ENCODE assay signal across 34 cellular contexts in genomic region chr15:77710171-77710570, GRCh38.
"Had no signal": no experiment of that assay in that cellular context is flagged by ENCODE, and none has a peak within 500 bp of the region (broad histone marks: within the 10 kb centered on the region; RNA-seq: fewer than 3 reads in every experiment).

No MANE protein-coding gene starts in this region.

- H3K27ac Mint-ChIP-seq: activated B cell treated with CpG ODN at 0.5 μM for 24 hours; activated CD8-positive, alpha-beta T cell treated with anti-CD3 and anti-CD28 coated beads for 36 hours; activated T-helper 17 cell treated with anti-CD3 and anti-CD28 coated beads, Interleukin-2, amount 50 U/mL, for 72 hours; nephron; stimulated activated memory B cell treated with anti-CD40 and anti-IgM and Interleukin-4, amounts not matched to agents 10 μg/mL and 1 μg/mL and 100 μg/mL, for 72 hours; T-helper 2 cell treated with Interferon-gamma antibody and Interleukin-4, amounts not matched to agents 5 μg/mL and 100 μg/mL, for 36 hours had no signal

- H2AFZ ChIP-seq: hepatocyte had no signal

- H3K79me2 ChIP-seq: hepatocyte had no signal

- H3K4me2 ChIP-seq: hepatocyte, smooth muscle cell had no signal

- H3K36me3 ChIP-seq: gastrocnemius medialis, left ventricle myocardium inferior, pancreas, right atrium auricular region, thyroid gland, upper lobe of left lung, vagina had no signal

- H3K9me3 Mint-ChIP-seq: activated B cell treated with CpG ODN at 0.5 μM for 24 hours; activated CD8-positive, alpha-beta T cell treated with anti-CD3 and anti-CD28 coated beads for 36 hours; activated T-cell treated with anti-CD3 and anti-CD28 coated beads, Interleukin-2, amount 50 U/mL, for 4 hours; activated T-helper 17 cell treated with anti-CD3 and anti-CD28 coated beads, Interleukin-2, amount 50 U/mL, for 72 hours; nephron; stimulated activated memory B cell treated with anti-CD40 and anti-IgM and Interleukin-4, amounts not matched to agents 10 μg/mL and 1 μg/mL and 100 μg/mL, for 72 hours; stimulated activated naive CD8-positive, alpha-beta T cell treated with anti-CD3 and anti-CD28 coated beads, Interleukin-15, amount 100 ng/mL, for 72 hours; T-helper 2 cell treated with Interferon-gamma antibody and Interleukin-4, amounts not matched to agents 5 μg/mL and 100 μg/mL, for 36 hours had no signal

- H3K9me3 ChIP-seq: gastrocnemius medialis, left ventricle myocardium inferior, mucosa of descending colon, pancreas, psoas muscle, right atrium auricular region, thyroid gland, upper lobe of left lung, vagina had no signal

- ATAC-seq: activated CD8-positive, alpha-beta T cell treated with anti-CD3 and anti-CD28 coated beads for 36 hours; activated T-cell treated with anti-CD3 and anti-CD28 coated beads, Interleukin-2, amount 50 U/mL, for 4 hours; activated T-helper 17 cell treated with anti-CD3 and anti-CD28 coated beads, Interleukin-2, amount 50 U/mL, for 72 hours; gastrocnemius medialis; mucosa of descending colon; pancreas; psoas muscle; stimulated activated memory B cell treated with anti-CD40 and anti-IgM and Interleukin-4, amounts not matched to agents 10 μg/mL and 1 μg/mL and 100 μg/mL, for 72 hours; stimulated activated naive CD8-positive, alpha-beta T cell treated with anti-CD3 and anti-CD28 coated beads, Interleukin-15, amount 100 ng/mL, for 72 hours had no signal

- H3K36me3 Mint-ChIP-seq: stimulated activated memory B cell treated with anti-CD40 and anti-IgM and Interleukin-4, amounts not matched to agents 10 μg/mL and 1 μg/mL and 100 μg/mL, for 72 hours had no signal

- DNase-seq: activated B cell treated with CpG ODN at 0.5 μM for 24 hours; activated CD4-positive, alpha-beta T cell treated with anti-CD3 and anti-CD28 coated beads, Interleukin-2, amount 50 U/mL, for 1 hour; activated CD8-positive, alpha-beta T cell treated with anti-CD3 and anti-CD28 coated beads for 36 hours; activated gamma-delta T cell treated with Interleukin-2 at 50 U/mL for 16 hours; activated naive CD4-positive, alpha-beta T cell treated with anti-CD3 and anti-CD28 coated beads, Interleukin-2, amount 50 U/mL, for 16 hours; activated T-cell treated with anti-CD3 and anti-CD28 coated beads, Interleukin-2, amount 50 U/mL, for 4 hours; amniotic stem cell; central memory CD4-positive, alpha-beta T cell; dermis blood vessel endothelial cell; effector CD8-positive, alpha-beta T cell; gastrocnemius medialis; glutamatergic neuron; islet precursor cell; left ventricle myocardium inferior; mesendoderm; mucosa of descending colon; psoas muscle; stimulated activated CD4-positive, alpha-beta T cell treated with anti-CD3 and anti-CD28 coated beads, Interleukin-1b, Interleukin-23, amount 100 ng/mL, for 48 hours; stimulated activated CD4-positive, alpha-beta T cell treated with anti-CD3 and anti-CD28 coated beads, Interleukin-4, amount 100 ng/mL, for 4 hours; stimulated activated CD8-positive, alpha-beta memory T cell treated with anti-CD3 and anti-CD28 coated beads, Interleukin-4, amount 100 ng/mL, for 48 hours; stimulated activated naive CD8-positive, alpha-beta T cell treated with anti-CD3 and anti-CD28 coated beads, Interleukin-15, amount 100 ng/mL, for 72 hours; thyroid gland; upper lobe of left lung had no signal

- H3K4me1 ChIP-seq: gastrocnemius medialis, left ventricle myocardium inferior, pancreas, psoas muscle, right atrium auricular region, thyroid gland, upper lobe of left lung, vagina had no signal

- H3K4me1 Mint-ChIP-seq: activated B cell treated with CpG ODN at 0.5 μM for 24 hours; activated T-helper 17 cell treated with anti-CD3 and anti-CD28 coated beads, Interleukin-2, amount 50 U/mL, for 72 hours; nephron; stimulated activated naive CD8-positive, alpha-beta T cell treated with anti-CD3 and anti-CD28 coated beads, Interleukin-15, amount 100 ng/mL, for 72 hours had no signal

- H3K27ac ChIP-seq: epithelial cell of prostate, gastrocnemius medialis, hepatocyte, left ventricle myocardium inferior, pancreas, psoas muscle, right atrium auricular region, thyroid gland, upper lobe of left lung, vagina had no signal

- H3K27me3 ChIP-seq: gastrocnemius medialis, hepatocyte, right atrium auricular region, thyroid gland, upper lobe of left lung, vagina had no signal

- H3K4me3 Mint-ChIP-seq: activated B cell treated with CpG ODN at 0.5 μM for 24 hours; activated CD8-positive, alpha-beta T cell treated with anti-CD3 and anti-CD28 coated beads for 36 hours; activated T-cell treated with anti-CD3 and anti-CD28 coated beads, Interleukin-2, amount 50 U/mL, for 4 hours; activated T-helper 17 cell treated with anti-CD3 and anti-CD28 coated beads, Interleukin-2, amount 50 U/mL, for 72 hours; nephron; stimulated activated memory B cell treated with anti-CD40 and anti-IgM and Interleukin-4, amounts not matched to agents 10 μg/mL and 1 μg/mL and 100 μg/mL, for 72 hours; stimulated activated naive CD8-positive, alpha-beta T cell treated with anti-CD3 and anti-CD28 coated beads, Interleukin-15, amount 100 ng/mL, for 72 hours; T-helper 2 cell treated with Interferon-gamma antibody and Interleukin-4, amounts not matched to agents 5 μg/mL and 100 μg/mL, for 36 hours had no signal

- H3K4me3 ChIP-seq: gastrocnemius medialis, hepatocyte, left ventricle myocardium inferior, lung, mucosa of descending colon, pancreas, psoas muscle, right atrium auricular region, smooth muscle cell, thyroid gland, upper lobe of left lung, vagina had no signal
